ENCODE assay signal across 8 cellular contexts in genomic region chr5:1315709-1316587, GRCh38. TPM values are rescaled to one million over a fixed set of nuclear protein-coding genes. Genes with fewer than 3 reads are reported as not detected.
DNase-seq lines count a peak whose midpoint lies in the region; ATAC-seq, FAIRE-seq and TF ChIP-seq lines count a peak whose summit lies in the region.

No MANE protein-coding gene starts in this region.

- peaks cover 0 to 12% (median 0%) of the 10 kb centered on the region in 4 donors for H3K27me3 ChIP-seq in esophagus muscularis mucosa
- H3K27me3 ChIP-seq in small intestine (ENCODE audit: control insufficient read depth in 2 of 2, insufficient read depth in 2 of 2, low read length in 2 of 2): no peaks in the 10 kb centered on the region

- peaks cover 8% of the 10 kb centered on the region for H3K27me3 Mint-ChIP-seq in HFFc6 (ENCODE audit: insufficient read depth)

- peaks cover 0 to 12% (median 11%) of the 10 kb centered on the region in 4 donors for H3K4me1 ChIP-seq in esophagus muscularis mucosa
- peaks cover 2 to 7% of the 10 kb centered on the region in 2 donors for H3K4me1 ChIP-seq in small intestine (ENCODE audit: control insufficient read depth in 2 of 2, insufficient read depth in 1 of 2, low read depth in 1 of 2, low read length in 1 of 2)

- H3K4me1 Mint-ChIP-seq in HFFc6 (ENCODE audit: low read depth): peaks cover 6% of the 10 kb centered on the region

- TF ChIP-seq POLR2A in esophagus muscularis mucosa (IDR thresholded peaks at IDR 0.05; ENCODE audit: low read depth): no peak

- TF ChIP-seq EP300 in esophagus muscularis mucosa (IDR thresholded peaks at IDR 0.05): no peak

- WGBS in esophagus muscularis mucosa: 38% methylated on average over 25 of the region's 33 CpGs
- WGBS in small intestine, 3 donors: 5 to 16% (median 7%) methylated on average over 33 of the region's 33 CpGs

- H3K4me3 ChIP-seq in esophagus muscularis mucosa: peak overlapping the region; percentile 12 to 37 (median 16)
- peak overlapping the region in 1 of 2 donors; percentile 21 for H3K4me3 ChIP-seq in small intestine (ENCODE audit: low read depth in 1 of 2, low read length in 2 of 2)

- DNase-seq in NCI-H187 (lab: John Stamatoyannopoulos, UW) (peak; percentile 89 to 90), esophagus muscularis mucosa (ENCODE audit: extremely low spot score) (no peak), small intestine (peak; percentile 93), HFFc6 (no peak), SKM-1 treated with dmso at 0.1 percent for 144 hours (lab: John Stamatoyannopoulos, UW; ENCODE audit: unreplicated experiment) (no peak)
- DNase-seq in activated CD4-positive, alpha-beta T cell treated with anti-CD3 and anti-CD28 coated beads, Interleukin-2, amount 50 U/mL, for 1 hour: peak; percentile 53

- TF ChIP-seq CTCF in esophagus muscularis mucosa (IDR thresholded peaks at IDR 0.05) (no peak), HFFc6 (IDR thresholded peaks at IDR 0.05) (no peak)

- H3K4me3 Mint-ChIP-seq in HFFc6: no peak overlapping the region

- no peak for FAIRE-seq in small intestine (lab: Jason Lieb, UNC)

- intact Hi-C loops in esophagus muscularis mucosa (cut with DNase I): no loop called here

- ATAC-seq in GM18867 (IDR thresholded peaks at IDR 0.05; ENCODE audit: unreplicated experiment): peak; percentile 61
- peak; percentile 58 for ATAC-seq in HG02870 (IDR thresholded peaks at IDR 0.05; ENCODE audit: unreplicated experiment)

- no peak overlapping the region for H3K27ac Mint-ChIP-seq in HFFc6

- H3K9me3 Mint-ChIP-seq in HFFc6: peaks cover 9% of the 10 kb centered on the region

- H3K9me3 ChIP-seq in esophagus muscularis mucosa (no peaks in the 10 kb centered on the region), small intestine (ENCODE audit: control insufficient read depth, low read depth) (no peaks in the 10 kb centered on the region)

- H3K27ac ChIP-seq in esophagus muscularis mucosa (replicated peaks in 1 of 4) (no peak overlapping the region), small intestine (ENCODE audit: low read depth in 1 of 2, low read length in 1 of 2) (peak overlapping the region; percentile 58 to 90)

- peaks cover 12% of the 10 kb centered on the region for H3K36me3 Mint-ChIP-seq in HFFc6 (ENCODE audit: low read depth)

- H3K36me3 ChIP-seq in esophagus muscularis mucosa: peaks cover 36 to 43% (median 40%) of the 10 kb centered on the region in 4 donors
- H3K36me3 ChIP-seq in small intestine (ENCODE audit: control insufficient read depth in 2 of 2, insufficient read depth in 2 of 2, low read length in 2 of 2): peaks cover 16 to 19% of the 10 kb centered on the region in 2 donors

RNA-seq across cellular contexts. Expression of gene TERT, which starts 21.1 kb away (rescaled TPM):
- total RNA-seq in esophagus muscularis mucosa: not detected
- 1 to 10 TPM in 1 of 3 donors, under 1 TPM in 1, not detected in 1; 0.54 to 1.4 TPM for polyA plus RNA-seq in small intestine
- total RNA-seq in HFFc6 (2021; fragmentation: NEBNext Ultra II Directional; extraction: Animal tissue kit (Norgen Biotek cat#: 25700)): 1,000 to 10,000 TPM; 2,350 to 4,507 (median 3,883) TPM

RNA-seq across cellular contexts. Expression of gene CLPTM1L, which starts 29.0 kb away (rescaled TPM):
- total RNA-seq in esophagus muscularis mucosa: 100 to 1,000 TPM in 3 of 4 donors, 10 to 100 TPM in 1; 96.9 to 139 (median 126) TPM
- polyA plus RNA-seq in small intestine: 10 to 100 TPM; 45.8 to 99.7 (median 56.7) TPM
- 100 to 1,000 TPM; 119 to 164 (median 143) TPM for total RNA-seq in HFFc6 (2021; fragmentation: NEBNext Ultra II Directional; extraction: Animal tissue kit (Norgen Biotek cat#: 25700))

Comparison
In these comparisons a context has a peak if more than half of its experiments do, and no peak if none do; other contexts are left out.
1. DNase-seq: peak in NCI-H187 (2 of 2), activated CD4-positive, alpha-beta T cell treated with anti-CD3 and anti-CD28 coated beads, Interleukin-2, amount 50 U/mL, for 1 hour (single experiment) and small intestine (single experiment); none in esophagus muscularis mucosa (single experiment), HFFc6 (single experiment) and SKM-1 treated with dmso at 0.1 percent for 144 hours (single experiment).
2. H3K27ac ChIP-seq: peak in small intestine (2 of 2); none in esophagus muscularis mucosa (0 of 4).
3. RNA of gene TERT, which starts 21.1 kb away (total RNA-seq): 2,350 to 4,507 TPM in HFFc6; not detected in esophagus muscularis mucosa; every median in the first group is over 1,000 times any median in the second.